1 cellular context compared by ENCODE assay signal in the genomic region with DNA sequence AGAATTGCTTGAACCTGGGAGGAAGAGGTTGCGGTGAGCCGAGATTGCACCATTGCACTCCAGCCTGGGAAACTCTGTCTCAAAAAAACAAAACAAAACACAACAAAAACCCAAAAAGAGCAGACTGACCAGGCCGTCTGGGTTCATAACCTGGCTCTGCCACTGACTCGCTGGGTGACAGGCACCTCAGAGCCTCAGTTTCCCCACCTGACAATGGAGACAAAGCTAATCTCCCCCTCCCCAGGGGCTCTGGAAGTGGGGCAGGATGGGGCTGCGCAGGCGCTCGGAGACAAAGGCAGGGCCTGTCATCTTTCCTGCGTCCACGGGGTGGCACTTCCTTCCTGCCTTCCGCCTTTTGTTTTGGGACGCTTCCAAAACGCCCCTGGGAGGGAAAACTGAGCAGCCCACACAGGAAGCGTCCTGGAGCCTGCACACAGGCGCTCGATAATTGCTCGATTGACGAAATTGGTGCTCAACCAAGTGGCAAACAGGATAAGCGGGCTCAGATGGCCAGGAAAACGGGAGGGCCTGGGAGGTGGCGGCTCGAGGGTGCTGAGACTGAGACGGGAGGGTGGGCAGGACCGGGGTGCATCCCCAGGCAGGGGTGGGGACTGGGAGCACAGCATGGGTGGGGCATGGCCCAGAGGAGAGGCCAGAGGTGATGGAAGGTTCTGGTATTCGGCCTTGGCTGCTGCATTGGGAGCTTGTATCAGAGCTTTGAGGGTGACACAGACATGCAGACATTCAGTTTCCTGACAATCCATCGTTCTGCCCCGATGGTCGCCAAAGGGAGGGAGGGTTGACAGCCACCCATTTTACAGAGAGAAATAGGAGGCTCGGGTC.
TF ChIP-seq lines count a peak whose summit lies in the region.

No MANE protein-coding gene starts in this region.

TF ChIP-seq in HEK293, 187 proteins besides CTCF, POLR2A, EP300 and RAD21 (continued from another document):
- TF ChIP-seq, protein P1, sequence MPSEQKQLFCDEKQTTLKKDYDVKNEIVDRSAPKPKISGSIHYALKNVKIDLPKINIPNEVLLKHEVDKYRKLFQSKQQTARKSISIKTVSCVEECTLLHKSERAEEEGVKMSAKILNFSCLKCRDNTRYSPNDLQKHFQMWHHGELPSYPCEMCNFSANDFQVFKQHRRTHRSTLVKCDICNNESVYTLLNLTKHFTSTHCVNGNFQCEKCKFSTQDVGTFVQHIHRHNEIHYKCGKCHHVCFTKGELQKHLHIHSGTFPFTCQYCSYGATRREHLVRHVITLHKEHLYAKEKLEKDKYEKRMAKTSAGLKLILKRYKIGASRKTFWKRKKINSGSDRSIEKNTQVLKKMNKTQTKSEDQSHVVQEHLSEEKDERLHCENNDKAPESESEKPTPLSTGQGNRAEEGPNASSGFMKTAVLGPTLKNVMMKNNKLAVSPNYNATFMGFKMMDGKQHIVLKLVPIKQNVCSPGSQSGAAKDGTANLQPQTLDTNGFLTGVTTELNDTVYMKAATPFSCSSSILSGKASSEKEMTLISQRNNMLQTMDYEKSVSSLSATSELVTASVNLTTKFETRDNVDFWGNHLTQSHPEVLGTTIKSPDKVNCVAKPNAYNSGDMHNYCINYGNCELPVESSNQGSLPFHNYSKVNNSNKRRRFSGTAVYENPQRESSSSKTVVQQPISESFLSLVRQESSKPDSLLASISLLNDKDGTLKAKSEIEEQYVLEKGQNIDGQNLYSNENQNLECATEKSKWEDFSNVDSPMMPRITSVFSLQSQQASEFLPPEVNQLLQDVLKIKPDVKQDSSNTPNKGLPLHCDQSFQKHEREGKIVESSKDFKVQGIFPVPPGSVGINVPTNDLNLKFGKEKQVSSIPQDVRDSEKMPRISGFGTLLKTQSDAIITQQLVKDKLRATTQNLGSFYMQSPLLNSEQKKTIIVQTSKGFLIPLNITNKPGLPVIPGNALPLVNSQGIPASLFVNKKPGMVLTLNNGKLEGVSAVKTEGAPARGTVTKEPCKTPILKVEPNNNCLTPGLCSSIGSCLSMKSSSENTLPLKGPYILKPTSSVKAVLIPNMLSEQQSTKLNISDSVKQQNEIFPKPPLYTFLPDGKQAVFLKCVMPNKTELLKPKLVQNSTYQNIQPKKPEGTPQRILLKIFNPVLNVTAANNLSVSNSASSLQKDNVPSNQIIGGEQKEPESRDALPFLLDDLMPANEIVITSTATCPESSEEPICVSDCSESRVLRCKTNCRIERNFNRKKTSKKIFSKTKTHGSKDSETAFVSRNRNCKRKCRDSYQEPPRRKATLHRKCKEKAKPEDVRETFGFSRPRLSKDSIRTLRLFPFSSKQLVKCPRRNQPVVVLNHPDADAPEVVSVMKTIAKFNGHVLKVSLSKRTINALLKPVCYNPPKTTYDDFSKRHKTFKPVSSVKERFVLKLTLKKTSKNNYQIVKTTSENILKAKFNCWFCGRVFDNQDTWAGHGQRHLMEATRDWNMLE (tag by site-specific recombination; conservative IDR thresholded peaks at IDR 0.05; ENCODE audit: low read depth): no peak
- TF ChIP-seq GLIS2 (tag by site-specific recombination; IDR thresholded peaks at IDR 0.05) (peak; percentile 82), ZNF2 (tag by site-specific recombination; IDR thresholded peaks at IDR 0.05) (0 out of 2 replicates have a peak, but pooled peaks have one; percentile 44), ZNF830 (tag by site-specific recombination; IDR thresholded peaks at IDR 0.05; ENCODE audit: low read depth) (no peak), ZSCAN30 (tag by site-specific recombination; IDR thresholded peaks at IDR 0.05) (peak; percentile 85), KLF10 (tag by site-specific recombination; IDR thresholded peaks at IDR 0.05) (peak; percentile 38; the same call in 1 of the 2 replicates), KLF16 (tag by site-specific recombination; IDR thresholded peaks at IDR 0.05) (0 out of 2 replicates have a peak, but pooled peaks have one; percentile 48), OVOL3 (tag by site-specific recombination; IDR thresholded peaks at IDR 0.05) (0 out of 2 replicates have a peak, but pooled peaks have one; percentile 27), ZNF776 (tag by site-specific recombination; IDR thresholded peaks at IDR 0.05; ENCODE audit: borderline replicate concordance) (no peak), ZNF24 (tag by site-specific recombination; IDR thresholded peaks at IDR 0.05) (peak; percentile 67; the same call in 1 of the 2 replicates), WT1 (tag by site-specific recombination; IDR thresholded peaks at IDR 0.05) (peak; percentile 76), ZFP37 (tag by site-specific recombination; IDR thresholded peaks at IDR 0.05) (0 out of 2 replicates have a peak, but pooled peaks have one; percentile 16), ZNF138 (tag by site-specific recombination; IDR thresholded peaks at IDR 0.05; ENCODE audit: borderline replicate concordance) (no peak)
- TF ChIP-seq, protein P2, sequence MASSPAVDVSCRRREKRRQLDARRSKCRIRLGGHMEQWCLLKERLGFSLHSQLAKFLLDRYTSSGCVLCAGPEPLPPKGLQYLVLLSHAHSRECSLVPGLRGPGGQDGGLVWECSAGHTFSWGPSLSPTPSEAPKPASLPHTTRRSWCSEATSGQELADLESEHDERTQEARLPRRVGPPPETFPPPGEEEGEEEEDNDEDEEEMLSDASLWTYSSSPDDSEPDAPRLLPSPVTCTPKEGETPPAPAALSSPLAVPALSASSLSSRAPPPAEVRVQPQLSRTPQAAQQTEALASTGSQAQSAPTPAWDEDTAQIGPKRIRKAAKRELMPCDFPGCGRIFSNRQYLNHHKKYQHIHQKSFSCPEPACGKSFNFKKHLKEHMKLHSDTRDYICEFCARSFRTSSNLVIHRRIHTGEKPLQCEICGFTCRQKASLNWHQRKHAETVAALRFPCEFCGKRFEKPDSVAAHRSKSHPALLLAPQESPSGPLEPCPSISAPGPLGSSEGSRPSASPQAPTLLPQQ (tag by site-specific recombination; IDR thresholded peaks at IDR 0.05): peak; percentile 66
- TF ChIP-seq, protein P3, sequence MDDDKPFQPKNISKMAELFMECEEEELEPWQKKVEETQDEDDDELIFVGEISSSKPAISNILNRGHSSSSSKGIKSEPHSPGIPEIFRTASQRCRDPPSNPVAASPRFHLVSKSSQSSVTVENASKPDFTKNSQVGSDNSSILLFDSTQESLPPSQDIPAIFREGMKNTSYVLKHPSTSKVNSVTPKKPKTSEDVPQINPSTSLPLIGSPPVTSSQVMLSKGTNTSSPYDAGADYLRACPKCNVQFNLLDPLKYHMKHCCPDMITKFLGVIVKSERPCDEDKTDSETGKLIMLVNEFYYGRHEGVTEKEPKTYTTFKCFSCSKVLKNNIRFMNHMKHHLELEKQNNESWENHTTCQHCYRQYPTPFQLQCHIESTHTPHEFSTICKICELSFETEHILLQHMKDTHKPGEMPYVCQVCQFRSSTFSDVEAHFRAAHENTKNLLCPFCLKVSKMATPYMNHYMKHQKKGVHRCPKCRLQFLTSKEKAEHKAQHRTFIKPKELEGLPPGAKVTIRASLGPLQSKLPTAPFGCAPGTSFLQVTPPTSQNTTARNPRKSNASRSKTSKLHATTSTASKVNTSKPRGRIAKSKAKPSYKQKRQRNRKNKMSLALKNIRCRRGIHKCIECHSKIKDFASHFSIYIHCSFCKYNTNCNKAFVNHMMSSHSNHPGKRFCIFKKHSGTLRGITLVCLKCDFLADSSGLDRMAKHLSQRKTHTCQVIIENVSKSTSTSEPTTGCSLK (tag by site-specific recombination; IDR thresholded peaks at IDR 0.05): no peak
- TF ChIP-seq, protein P4, sequence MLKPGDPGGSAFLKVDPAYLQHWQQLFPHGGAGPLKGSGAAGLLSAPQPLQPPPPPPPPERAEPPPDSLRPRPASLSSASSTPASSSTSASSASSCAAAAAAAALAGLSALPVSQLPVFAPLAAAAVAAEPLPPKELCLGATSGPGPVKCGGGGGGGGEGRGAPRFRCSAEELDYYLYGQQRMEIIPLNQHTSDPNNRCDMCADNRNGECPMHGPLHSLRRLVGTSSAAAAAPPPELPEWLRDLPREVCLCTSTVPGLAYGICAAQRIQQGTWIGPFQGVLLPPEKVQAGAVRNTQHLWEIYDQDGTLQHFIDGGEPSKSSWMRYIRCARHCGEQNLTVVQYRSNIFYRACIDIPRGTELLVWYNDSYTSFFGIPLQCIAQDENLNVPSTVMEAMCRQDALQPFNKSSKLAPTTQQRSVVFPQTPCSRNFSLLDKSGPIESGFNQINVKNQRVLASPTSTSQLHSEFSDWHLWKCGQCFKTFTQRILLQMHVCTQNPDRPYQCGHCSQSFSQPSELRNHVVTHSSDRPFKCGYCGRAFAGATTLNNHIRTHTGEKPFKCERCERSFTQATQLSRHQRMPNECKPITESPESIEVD (tag by site-specific recombination; IDR thresholded peaks at IDR 0.05): no peak
- TF ChIP-seq, protein P5, sequence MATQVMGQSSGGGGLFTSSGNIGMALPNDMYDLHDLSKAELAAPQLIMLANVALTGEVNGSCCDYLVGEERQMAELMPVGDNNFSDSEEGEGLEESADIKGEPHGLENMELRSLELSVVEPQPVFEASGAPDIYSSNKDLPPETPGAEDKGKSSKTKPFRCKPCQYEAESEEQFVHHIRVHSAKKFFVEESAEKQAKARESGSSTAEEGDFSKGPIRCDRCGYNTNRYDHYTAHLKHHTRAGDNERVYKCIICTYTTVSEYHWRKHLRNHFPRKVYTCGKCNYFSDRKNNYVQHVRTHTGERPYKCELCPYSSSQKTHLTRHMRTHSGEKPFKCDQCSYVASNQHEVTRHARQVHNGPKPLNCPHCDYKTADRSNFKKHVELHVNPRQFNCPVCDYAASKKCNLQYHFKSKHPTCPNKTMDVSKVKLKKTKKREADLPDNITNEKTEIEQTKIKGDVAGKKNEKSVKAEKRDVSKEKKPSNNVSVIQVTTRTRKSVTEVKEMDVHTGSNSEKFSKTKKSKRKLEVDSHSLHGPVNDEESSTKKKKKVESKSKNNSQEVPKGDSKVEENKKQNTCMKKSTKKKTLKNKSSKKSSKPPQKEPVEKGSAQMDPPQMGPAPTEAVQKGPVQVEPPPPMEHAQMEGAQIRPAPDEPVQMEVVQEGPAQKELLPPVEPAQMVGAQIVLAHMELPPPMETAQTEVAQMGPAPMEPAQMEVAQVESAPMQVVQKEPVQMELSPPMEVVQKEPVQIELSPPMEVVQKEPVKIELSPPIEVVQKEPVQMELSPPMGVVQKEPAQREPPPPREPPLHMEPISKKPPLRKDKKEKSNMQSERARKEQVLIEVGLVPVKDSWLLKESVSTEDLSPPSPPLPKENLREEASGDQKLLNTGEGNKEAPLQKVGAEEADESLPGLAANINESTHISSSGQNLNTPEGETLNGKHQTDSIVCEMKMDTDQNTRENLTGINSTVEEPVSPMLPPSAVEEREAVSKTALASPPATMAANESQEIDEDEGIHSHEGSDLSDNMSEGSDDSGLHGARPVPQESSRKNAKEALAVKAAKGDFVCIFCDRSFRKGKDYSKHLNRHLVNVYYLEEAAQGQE (tag by site-specific recombination; IDR thresholded peaks at IDR 0.05): 0 out of 2 replicates have a peak, but pooled peaks have one; percentile 21
- TF ChIP-seq, protein P6, sequence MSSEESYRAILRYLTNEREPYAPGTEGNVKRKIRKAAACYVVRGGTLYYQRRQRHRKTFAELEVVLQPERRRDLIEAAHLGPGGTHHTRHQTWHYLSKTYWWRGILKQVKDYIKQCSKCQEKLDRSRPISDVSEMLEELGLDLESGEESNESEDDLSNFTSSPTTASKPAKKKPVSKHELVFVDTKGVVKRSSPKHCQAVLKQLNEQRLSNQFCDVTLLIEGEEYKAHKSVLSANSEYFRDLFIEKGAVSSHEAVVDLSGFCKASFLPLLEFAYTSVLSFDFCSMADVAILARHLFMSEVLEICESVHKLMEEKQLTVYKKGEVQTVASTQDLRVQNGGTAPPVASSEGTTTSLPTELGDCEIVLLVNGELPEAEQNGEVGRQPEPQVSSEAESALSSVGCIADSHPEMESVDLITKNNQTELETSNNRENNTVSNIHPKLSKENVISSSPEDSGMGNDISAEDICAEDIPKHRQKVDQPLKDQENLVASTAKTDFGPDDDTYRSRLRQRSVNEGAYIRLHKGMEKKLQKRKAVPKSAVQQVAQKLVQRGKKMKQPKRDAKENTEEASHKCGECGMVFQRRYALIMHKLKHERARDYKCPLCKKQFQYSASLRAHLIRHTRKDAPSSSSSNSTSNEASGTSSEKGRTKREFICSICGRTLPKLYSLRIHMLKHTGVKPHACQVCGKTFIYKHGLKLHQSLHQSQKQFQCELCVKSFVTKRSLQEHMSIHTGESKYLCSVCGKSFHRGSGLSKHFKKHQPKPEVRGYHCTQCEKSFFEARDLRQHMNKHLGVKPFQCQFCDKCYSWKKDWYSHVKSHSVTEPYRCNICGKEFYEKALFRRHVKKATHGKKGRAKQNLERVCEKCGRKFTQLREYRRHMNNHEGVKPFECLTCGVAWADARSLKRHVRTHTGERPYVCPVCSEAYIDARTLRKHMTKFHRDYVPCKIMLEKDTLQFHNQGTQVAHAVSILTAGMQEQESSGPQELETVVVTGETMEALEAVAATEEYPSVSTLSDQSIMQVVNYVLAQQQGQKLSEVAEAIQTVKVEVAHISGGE (tag by site-specific recombination; conservative IDR thresholded peaks at IDR 0.05; ENCODE audit: low read depth): peak; percentile 79
- TF ChIP-seq, protein P7, sequence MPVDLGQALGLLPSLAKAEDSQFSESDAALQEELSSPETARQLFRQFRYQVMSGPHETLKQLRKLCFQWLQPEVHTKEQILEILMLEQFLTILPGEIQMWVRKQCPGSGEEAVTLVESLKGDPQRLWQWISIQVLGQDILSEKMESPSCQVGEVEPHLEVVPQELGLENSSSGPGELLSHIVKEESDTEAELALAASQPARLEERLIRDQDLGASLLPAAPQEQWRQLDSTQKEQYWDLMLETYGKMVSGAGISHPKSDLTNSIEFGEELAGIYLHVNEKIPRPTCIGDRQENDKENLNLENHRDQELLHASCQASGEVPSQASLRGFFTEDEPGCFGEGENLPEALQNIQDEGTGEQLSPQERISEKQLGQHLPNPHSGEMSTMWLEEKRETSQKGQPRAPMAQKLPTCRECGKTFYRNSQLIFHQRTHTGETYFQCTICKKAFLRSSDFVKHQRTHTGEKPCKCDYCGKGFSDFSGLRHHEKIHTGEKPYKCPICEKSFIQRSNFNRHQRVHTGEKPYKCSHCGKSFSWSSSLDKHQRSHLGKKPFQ (tag by site-specific recombination; IDR thresholded peaks at IDR 0.05): no peak
TF ChIP-seq in HEK293: peak in this region for 56.
